In the genomic region with DNA sequence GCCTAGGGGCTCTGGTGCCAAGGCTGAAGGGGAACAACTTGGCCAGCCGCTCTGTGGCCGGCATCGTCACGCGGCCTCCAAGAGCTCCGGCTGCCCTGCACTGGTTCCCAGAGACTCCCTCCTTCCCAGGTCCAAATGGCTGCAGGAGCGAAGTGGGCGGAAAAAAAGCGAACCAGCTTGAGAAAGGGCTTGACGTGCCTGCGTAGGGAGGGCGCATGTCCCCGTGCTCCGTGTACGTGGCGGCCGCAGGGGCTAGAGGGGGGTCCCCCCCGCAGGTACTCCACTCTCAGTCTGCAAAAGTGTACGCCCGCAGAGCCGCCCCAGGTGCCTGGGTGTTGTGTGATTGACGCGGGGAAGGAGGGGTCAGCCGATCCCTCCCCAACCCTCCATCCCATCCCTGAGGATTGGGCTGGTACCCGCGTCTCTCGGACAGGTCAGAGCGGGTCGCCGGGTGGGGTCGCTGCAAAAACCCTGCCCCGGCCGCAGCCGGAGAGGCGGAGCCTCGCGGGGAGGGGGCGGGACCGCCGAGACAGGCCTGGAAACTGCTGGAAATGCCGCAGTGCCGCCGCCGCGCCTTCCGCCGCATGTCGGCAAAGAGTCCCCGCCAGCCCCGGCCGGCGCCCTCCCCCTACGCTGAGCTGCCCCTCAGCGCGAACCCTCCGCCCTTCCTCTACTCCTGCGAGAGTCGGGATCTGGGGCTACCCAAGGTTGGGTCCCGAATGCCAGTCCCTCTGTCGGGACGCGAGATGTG, we compare ENCODE assay signal across 1 cellular context.
TF ChIP-seq lines count a peak whose summit lies in the region.

No MANE protein-coding gene starts in this region.

TF ChIP-seq in GM12878, 131 proteins besides CTCF, POLR2A, EP300 and RAD21 (continued from another document):
- TF ChIP-seq, protein P1, sequence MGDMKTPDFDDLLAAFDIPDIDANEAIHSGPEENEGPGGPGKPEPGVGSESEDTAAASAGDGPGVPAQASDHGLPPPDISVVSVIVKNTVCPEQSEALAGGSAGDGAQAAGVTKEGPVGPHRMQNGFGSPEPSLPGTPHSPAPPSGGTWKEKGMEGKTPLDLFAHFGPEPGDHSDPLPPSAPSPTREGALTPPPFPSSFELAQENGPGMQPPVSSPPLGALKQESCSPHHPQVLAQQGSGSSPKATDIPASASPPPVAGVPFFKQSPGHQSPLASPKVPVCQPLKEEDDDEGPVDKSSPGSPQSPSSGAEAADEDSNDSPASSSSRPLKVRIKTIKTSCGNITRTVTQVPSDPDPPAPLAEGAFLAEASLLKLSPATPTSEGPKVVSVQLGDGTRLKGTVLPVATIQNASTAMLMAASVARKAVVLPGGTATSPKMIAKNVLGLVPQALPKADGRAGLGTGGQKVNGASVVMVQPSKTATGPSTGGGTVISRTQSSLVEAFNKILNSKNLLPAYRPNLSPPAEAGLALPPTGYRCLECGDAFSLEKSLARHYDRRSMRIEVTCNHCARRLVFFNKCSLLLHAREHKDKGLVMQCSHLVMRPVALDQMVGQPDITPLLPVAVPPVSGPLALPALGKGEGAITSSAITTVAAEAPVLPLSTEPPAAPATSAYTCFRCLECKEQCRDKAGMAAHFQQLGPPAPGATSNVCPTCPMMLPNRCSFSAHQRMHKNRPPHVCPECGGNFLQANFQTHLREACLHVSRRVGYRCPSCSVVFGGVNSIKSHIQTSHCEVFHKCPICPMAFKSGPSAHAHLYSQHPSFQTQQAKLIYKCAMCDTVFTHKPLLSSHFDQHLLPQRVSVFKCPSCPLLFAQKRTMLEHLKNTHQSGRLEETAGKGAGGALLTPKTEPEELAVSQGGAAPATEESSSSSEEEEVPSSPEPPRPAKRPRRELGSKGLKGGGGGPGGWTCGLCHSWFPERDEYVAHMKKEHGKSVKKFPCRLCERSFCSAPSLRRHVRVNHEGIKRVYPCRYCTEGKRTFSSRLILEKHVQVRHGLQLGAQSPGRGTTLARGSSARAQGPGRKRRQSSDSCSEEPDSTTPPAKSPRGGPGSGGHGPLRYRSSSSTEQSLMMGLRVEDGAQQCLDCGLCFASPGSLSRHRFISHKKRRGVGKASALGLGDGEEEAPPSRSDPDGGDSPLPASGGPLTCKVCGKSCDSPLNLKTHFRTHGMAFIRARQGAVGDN (IDR thresholded peaks at IDR 0.05) = peak; percentile 15; the same call in 1 of the 2 replicates
- TF ChIP-seq MYC (IDR thresholded peaks at IDR 0.05; ENCODE audit: insufficient read depth, insufficient read length, insufficient replicate concordance, low read length, severe bottlenecking) = peak; percentile 40
- TF ChIP-seq, protein P2, sequence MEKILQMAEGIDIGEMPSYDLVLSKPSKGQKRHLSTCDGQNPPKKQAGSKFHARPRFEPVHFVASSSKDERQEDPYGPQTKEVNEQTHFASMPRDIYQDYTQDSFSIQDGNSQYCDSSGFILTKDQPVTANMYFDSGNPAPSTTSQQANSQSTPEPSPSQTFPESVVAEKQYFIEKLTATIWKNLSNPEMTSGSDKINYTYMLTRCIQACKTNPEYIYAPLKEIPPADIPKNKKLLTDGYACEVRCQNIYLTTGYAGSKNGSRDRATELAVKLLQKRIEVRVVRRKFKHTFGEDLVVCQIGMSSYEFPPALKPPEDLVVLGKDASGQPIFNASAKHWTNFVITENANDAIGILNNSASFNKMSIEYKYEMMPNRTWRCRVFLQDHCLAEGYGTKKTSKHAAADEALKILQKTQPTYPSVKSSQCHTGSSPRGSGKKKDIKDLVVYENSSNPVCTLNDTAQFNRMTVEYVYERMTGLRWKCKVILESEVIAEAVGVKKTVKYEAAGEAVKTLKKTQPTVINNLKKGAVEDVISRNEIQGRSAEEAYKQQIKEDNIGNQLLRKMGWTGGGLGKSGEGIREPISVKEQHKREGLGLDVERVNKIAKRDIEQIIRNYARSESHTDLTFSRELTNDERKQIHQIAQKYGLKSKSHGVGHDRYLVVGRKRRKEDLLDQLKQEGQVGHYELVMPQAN (conservative IDR thresholded peaks at IDR 0.05) = peak; percentile 66
- no peak for TF ChIP-seq NFIC (IDR thresholded peaks at IDR 0.05; ENCODE audit: low read depth, low read length)
- TF ChIP-seq GATAD2B (conservative IDR thresholded peaks at IDR 0.05; ENCODE audit: low read depth) = peak; percentile 72; the same call in 1 of the 2 replicates
- no peak for TF ChIP-seq NFXL1 (IDR thresholded peaks at IDR 0.05; ENCODE audit: borderline replicate concordance)
- TF ChIP-seq ZNF217 (IDR thresholded peaks at IDR 0.05) = no peak
- no peak for TF ChIP-seq JUNB (IDR thresholded peaks at IDR 0.05)
- peak; percentile 69 for TF ChIP-seq DPF2 (IDR thresholded peaks at IDR 0.05)
- 0 out of 2 replicates have a peak, but pooled peaks have one; percentile 22 for TF ChIP-seq SMARCA5 (IDR thresholded peaks at IDR 0.05)
- TF ChIP-seq, protein P3, sequence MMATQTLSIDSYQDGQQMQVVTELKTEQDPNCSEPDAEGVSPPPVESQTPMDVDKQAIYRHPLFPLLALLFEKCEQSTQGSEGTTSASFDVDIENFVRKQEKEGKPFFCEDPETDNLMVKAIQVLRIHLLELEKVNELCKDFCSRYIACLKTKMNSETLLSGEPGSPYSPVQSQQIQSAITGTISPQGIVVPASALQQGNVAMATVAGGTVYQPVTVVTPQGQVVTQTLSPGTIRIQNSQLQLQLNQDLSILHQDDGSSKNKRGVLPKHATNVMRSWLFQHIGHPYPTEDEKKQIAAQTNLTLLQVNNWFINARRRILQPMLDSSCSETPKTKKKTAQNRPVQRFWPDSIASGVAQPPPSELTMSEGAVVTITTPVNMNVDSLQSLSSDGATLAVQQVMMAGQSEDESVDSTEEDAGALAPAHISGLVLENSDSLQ (IDR thresholded peaks at IDR 0.05) = peak; percentile 95
- TF ChIP-seq BMI1 (IDR thresholded peaks at IDR 0.05; ENCODE audit: borderline replicate concordance) = peak; percentile 22; the same call in 1 of the 2 replicates
- no peak for TF ChIP-seq SRF (IDR thresholded peaks at IDR 0.05; ENCODE audit: low read depth in 2 of 2, low read length in 2 of 2)
- TF ChIP-seq FOXM1 (IDR thresholded peaks at IDR 0.05; ENCODE audit: low read depth, low read length) = no peak
- peak; percentile 68 for TF ChIP-seq CREB1 (IDR thresholded peaks at IDR 0.05; ENCODE audit: low read depth)
- TF ChIP-seq BHLHE40 (IDR thresholded peaks at IDR 0.05; ENCODE audit: borderline replicate concordance in 1 of 2, low read depth in 2 of 2, low read length in 1 of 2) = peak in 1 of 2 experiments; percentile 80; a peak in 3 of 4 replicates
- no peak for TF ChIP-seq GABPA (IDR thresholded peaks at IDR 0.05; ENCODE audit: low read depth)
- TF ChIP-seq RB1 (IDR thresholded peaks at IDR 0.05; ENCODE audit: borderline replicate concordance) = peak; percentile 35; the same call in 1 of the 2 replicates
- TF ChIP-seq TARDBP (IDR thresholded peaks at IDR 0.05; ENCODE audit: borderline replicate concordance) = 0 out of 2 replicates have a peak, but pooled peaks have one; percentile 28
- no peak for TF ChIP-seq PRDM15 (CRISPR knock-in tag; IDR thresholded peaks at IDR 0.05)
